ENCODE assay signal across 1 cellular context in genomic region chr11:128523616-128524015, GRCh38.
TF ChIP-seq lines count a peak whose summit lies in the region.

No MANE protein-coding gene starts in this region.

TF ChIP-seq in A549, 52 proteins besides CTCF, POLR2A, EP300 and RAD21 (continued from another document):
- TF ChIP-seq, protein P1, sequence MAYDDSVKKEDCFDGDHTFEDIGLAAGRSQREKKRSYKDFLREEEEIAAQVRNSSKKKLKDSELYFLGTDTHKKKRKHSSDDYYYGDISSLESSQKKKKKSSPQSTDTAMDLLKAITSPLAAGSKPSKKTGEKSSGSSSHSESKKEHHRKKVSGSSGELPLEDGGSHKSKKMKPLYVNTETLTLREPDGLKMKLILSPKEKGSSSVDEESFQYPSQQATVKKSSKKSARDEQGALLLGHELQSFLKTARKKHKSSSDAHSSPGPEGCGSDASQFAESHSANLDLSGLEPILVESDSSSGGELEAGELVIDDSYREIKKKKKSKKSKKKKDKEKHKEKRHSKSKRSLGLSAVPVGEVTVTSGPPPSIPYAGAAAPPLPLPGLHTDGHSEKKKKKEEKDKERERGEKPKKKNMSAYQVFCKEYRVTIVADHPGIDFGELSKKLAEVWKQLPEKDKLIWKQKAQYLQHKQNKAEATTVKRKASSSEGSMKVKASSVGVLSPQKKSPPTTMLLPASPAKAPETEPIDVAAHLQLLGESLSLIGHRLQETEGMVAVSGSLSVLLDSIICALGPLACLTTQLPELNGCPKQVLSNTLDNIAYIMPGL (CRISPR knock-in tag; IDR thresholded peaks at IDR 0.05; ENCODE audit: borderline replicate concordance): no peak
- TF ChIP-seq MAFK (IDR thresholded peaks at IDR 0.05; ENCODE audit: partially characterized antibody) (no peak), FOSB (CRISPR knock-in tag; IDR thresholded peaks at IDR 0.05) (no peak), EHMT2 (IDR thresholded peaks at IDR 0.05; ENCODE audit: low read depth) (no peak), RARB (CRISPR knock-in tag; IDR thresholded peaks at IDR 0.05) (no peak), MAZ (IDR thresholded peaks at IDR 0.05; ENCODE audit: borderline replicate concordance, low read depth, low read length) (no peak), TFCP2L1 (CRISPR knock-in tag; IDR thresholded peaks at IDR 0.05) (no peak), GATA3 (IDR thresholded peaks at IDR 0.05; ENCODE audit: borderline replicate concordance) (no peak), ZC3H11A (IDR thresholded peaks at IDR 0.05) (no peak), BHLHE40 (IDR thresholded peaks at IDR 0.05; ENCODE audit: low read depth, low read length) (no peak)
- TF ChIP-seq, protein P2, sequence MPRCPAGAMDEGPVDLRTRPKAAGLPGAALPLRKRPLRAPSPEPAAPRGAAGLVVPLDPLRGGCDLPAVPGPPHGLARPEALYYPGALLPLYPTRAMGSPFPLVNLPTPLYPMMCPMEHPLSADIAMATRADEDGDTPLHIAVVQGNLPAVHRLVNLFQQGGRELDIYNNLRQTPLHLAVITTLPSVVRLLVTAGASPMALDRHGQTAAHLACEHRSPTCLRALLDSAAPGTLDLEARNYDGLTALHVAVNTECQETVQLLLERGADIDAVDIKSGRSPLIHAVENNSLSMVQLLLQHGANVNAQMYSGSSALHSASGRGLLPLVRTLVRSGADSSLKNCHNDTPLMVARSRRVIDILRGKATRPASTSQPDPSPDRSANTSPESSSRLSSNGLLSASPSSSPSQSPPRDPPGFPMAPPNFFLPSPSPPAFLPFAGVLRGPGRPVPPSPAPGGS (IDR thresholded peaks at IDR 0.05): no peak
